18 cellular contexts compared by ENCODE assay signal in genomic region chrX:79133897-79134296, GRCh38. TPM values are rescaled to one million over a fixed set of nuclear protein-coding genes. Genes with fewer than 3 reads are reported as not detected.
A peak's percentile ranks its signal among the peaks of the same experiment; 100 is the strongest.
DNase-seq lines count a peak whose midpoint lies in the region; ATAC-seq and TF ChIP-seq lines count a peak whose summit lies in the region.
"Had no signal": no experiment of that assay in that cellular context is flagged by ENCODE, and none has a peak within 500 bp of the region (broad histone marks: within the 10 kb centered on the region; RNA-seq: fewer than 3 reads in every experiment).

No MANE protein-coding gene starts in this region.

- 52 to 65% (median 57%) methylated on average over 5 of the region's 5 CpGs for WGBS in ovary, 3 donors

- TF ChIP-seq EP300 in ovary (IDR thresholded peaks at IDR 0.05) = no peak

- CTCF ChIA-PET in activated CD4-positive, alpha-beta memory T cell treated with anti-CD3 and anti-CD28 coated beads, Interleukin-2, amount 10 ng/mL, durations not matched to agents 7 days and 5 days (lab: Charles Lee) = no interaction called here

- intact Hi-C loops in ovary (cut with DNase I) = no loop called here

- no peaks in the 10 kb centered on the region for H3K4me1 ChIP-seq in ovary (ENCODE audit: insufficient read depth)
- H3K4me1 ChIP-seq: breast epithelium, lower lobe of right lung, parathyroid adenoma had no signal

- no peak overlapping the region for H3K27ac ChIP-seq in ovary
- H3K27ac ChIP-seq: 22Rv1, breast epithelium, lower lobe of right lung, parathyroid adenoma had no signal

- peak overlapping the region; percentile 42 for H3K27ac Mint-ChIP-seq in activated CD4-positive, alpha-beta memory T cell treated with anti-CD3 and anti-CD28 coated beads, Interleukin-2, amount 10 ng/mL, durations not matched to agents 7 days and 5 days
- H3K27ac Mint-ChIP-seq in memory B cell = peak overlapping the region; percentile 81

- POLR2A ChIA-PET in activated CD4-positive, alpha-beta memory T cell treated with anti-CD3 and anti-CD28 coated beads, Interleukin-2, amount 10 ng/mL, durations not matched to agents 7 days and 5 days (lab: Charles Lee) = interaction anchor here (0.8 to 2.2 kb wide), 8 partner anchors 9 to 51 kb away, joined by 3 to 18 read pairs (median 3); partner anchors contain the start of gene GPR174

- no peaks in the 10 kb centered on the region for H3K27me3 ChIP-seq in ovary

- H3K36me3 ChIP-seq in ovary = no peaks in the 10 kb centered on the region
- H3K36me3 ChIP-seq: breast epithelium, HAP-1, lower lobe of right lung had no signal

- H3K4me3 Mint-ChIP-seq in activated CD4-positive, alpha-beta memory T cell treated with anti-CD3 and anti-CD28 coated beads, Interleukin-2, amount 10 ng/mL, durations not matched to agents 7 days and 5 days = no peak overlapping the region
- H3K4me3 Mint-ChIP-seq in memory B cell = no peak overlapping the region

- DNase-seq in activated CD4-positive, CD25-positive, alpha-beta regulatory T cell (lab: John Stamatoyannopoulos, UW) = no peak
- DNase-seq in GM13977 (ENCODE audit: low spot score) (peak; percentile 9), memory B cell (ENCODE audit: low spot score in 2 of 2) (peak in 1 of 2 donors; percentile 39), ovary (no peak), NOMO-1 treated with dmso at 0.1 percent for 144 hours (lab: John Stamatoyannopoulos, UW; ENCODE audit: unreplicated experiment) (no peak)
- DNase-seq in activated CD4-positive, alpha-beta memory T cell treated with anti-CD3 and anti-CD28 coated beads, Interleukin-2, amount 10 ng/mL, durations not matched to agents 7 days and 5 days = no peak
- DNase-seq: lower lobe of right lung; NCI-H1417 treated with DMSO at 0.1 percent for 48 hours; NCI-H524 treated with DMSO at 0.1 percent for 48 hours; SHP77 treated with DMSO at 0.1 percent for 48 hours; stimulated activated CD4-positive, alpha-beta T cell treated with anti-CD3 and anti-CD28 coated beads, Interleukin-2, amount 100 ng/mL, for 24 hours had no signal

- no peak for TF ChIP-seq CTCF in GM13977 (IDR thresholded peaks at IDR 0.05; ENCODE audit: extremely low read depth, insufficient read depth, missing control alignments)
- no peak for TF ChIP-seq CTCF in ovary (IDR thresholded peaks at IDR 0.05)

- peak; percentile 64 to 65 for ATAC-seq in activated CD4-positive, CD25-positive, alpha-beta regulatory T cell treated with anti-CD3 and anti-CD28 coated beads, Interleukin-2, amount 50 U/mL, for 24 hours
- ATAC-seq in memory B cell (ENCODE audit: low read depth) (peak; percentile 84), HG02571 (IDR thresholded peaks at IDR 0.05; ENCODE audit: unreplicated experiment) (no peak)
- ATAC-seq: lower lobe of right lung had no signal

- in situ Hi-C loops in GM13977 (cut with MboI; ENCODE audit: low pct_unique_long_range_greater_than_20kb, low sequenced_read_pairs, unreplicated experiment) = no loop called here

- peaks cover 22% of the 10 kb centered on the region for H3K4me1 Mint-ChIP-seq in activated CD4-positive, alpha-beta memory T cell treated with anti-CD3 and anti-CD28 coated beads, Interleukin-2, amount 10 ng/mL, durations not matched to agents 7 days and 5 days
- H3K4me1 Mint-ChIP-seq in memory B cell = peaks cover 15% of the 10 kb centered on the region

- H3K27me3 Mint-ChIP-seq in activated CD4-positive, alpha-beta memory T cell treated with anti-CD3 and anti-CD28 coated beads, Interleukin-2, amount 10 ng/mL, durations not matched to agents 7 days and 5 days = no peaks in the 10 kb centered on the region
- H3K27me3 Mint-ChIP-seq in memory B cell = no peaks in the 10 kb centered on the region

- no peak overlapping the region for H3K4me3 ChIP-seq in ovary
- H3K4me3 ChIP-seq: breast epithelium, HAP-1, lower lobe of right lung had no signal

- no peak for TF ChIP-seq POLR2A in ovary (IDR thresholded peaks at IDR 0.05)

- H3K9me3 ChIP-seq in ovary = no peaks in the 10 kb centered on the region
- H3K9me3 ChIP-seq: breast epithelium, HAP-1, lower lobe of right lung had no signal

- no peaks in the 10 kb centered on the region for H3K36me3 Mint-ChIP-seq in activated CD4-positive, alpha-beta memory T cell treated with anti-CD3 and anti-CD28 coated beads, Interleukin-2, amount 10 ng/mL, durations not matched to agents 7 days and 5 days (ENCODE audit: low read depth)
- peaks cover 7% of the 10 kb centered on the region for H3K36me3 Mint-ChIP-seq in memory B cell

- H3K9me3 Mint-ChIP-seq in activated CD4-positive, alpha-beta memory T cell treated with anti-CD3 and anti-CD28 coated beads, Interleukin-2, amount 10 ng/mL, durations not matched to agents 7 days and 5 days = no peaks in the 10 kb centered on the region
- peaks cover 5% of the 10 kb centered on the region for H3K9me3 Mint-ChIP-seq in memory B cell

RNA-seq across cellular contexts. Expression of gene GPR174, which starts 10.6 kb away (rescaled TPM):
- 10 to 100 TPM; 27.0 to 29.0 TPM for total RNA-seq in activated CD4-positive, alpha-beta memory T cell treated with anti-CD3 and anti-CD28 coated beads, Interleukin-2, amount 10 ng/mL, durations not matched to agents 7 days and 5 days
- under 1 TPM; 0.05 to 0.42 (median 0.24) TPM for total RNA-seq in ovary
- polyA plus RNA-seq in ovary = under 1 TPM; 0.08 to 0.88 TPM
- polyA plus RNA-seq: BJ had no signal

Comparison
In these comparisons a context has a peak if more than half of its experiments do, and no peak if none do; other contexts are left out.
1. RNA of gene GPR174, which starts 10.6 kb away (total RNA-seq): 27.0 to 29.0 TPM in activated CD4-positive, alpha-beta memory T cell treated with anti-CD3 and anti-CD28 coated beads, Interleukin-2, amount 10 ng/mL, durations not matched to agents 7 days and 5 days; 0.05 to 0.42 TPM in ovary; every median in the first group is over 10 times any median in the second.